ENCODE assay signal across 8 cellular contexts in the genomic region with DNA sequence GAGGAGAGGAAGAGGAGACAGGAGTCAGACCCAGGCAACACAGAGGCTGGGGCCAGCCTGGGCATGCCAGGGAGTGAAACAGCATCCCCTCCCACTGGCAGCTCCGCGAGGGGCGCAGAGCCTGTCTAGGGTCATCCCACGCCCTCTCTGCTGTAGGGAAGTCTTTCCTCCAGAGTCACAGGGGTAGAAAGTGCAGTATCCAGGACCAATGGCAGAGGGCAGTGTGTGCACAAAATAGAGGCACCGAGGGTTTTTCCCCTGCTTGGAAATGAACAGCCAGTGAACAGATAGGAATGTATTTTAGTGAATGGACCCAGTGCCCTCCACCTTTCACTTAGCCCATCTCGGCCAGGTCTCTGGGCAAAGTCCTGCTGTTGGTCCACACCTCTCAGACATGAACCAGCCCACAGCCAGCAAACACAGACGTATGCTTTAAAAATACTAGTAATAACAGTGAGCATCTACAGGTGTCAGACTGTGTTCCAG. TPM values are rescaled to one million over a fixed set of nuclear protein-coding genes. Genes with fewer than 3 reads are reported as not detected.
A peak's percentile ranks its signal among the peaks of the same experiment; 100 is the strongest.
DNase-seq lines count a peak whose midpoint lies in the region; ATAC-seq, FAIRE-seq and TF ChIP-seq lines count a peak whose summit lies in the region.

No MANE protein-coding gene starts in this region.

- H4K20me1 ChIP-seq in keratinocyte (ENCODE audit: control insufficient read depth, extremely low read depth, insufficient read depth, low read length): no peaks in the 10 kb centered on the region

- DNase-seq in activated gamma-delta T cell treated with Interleukin-2 at 50 U/mL for 16 hours: peak; percentile 59
- no peak for DNase-seq in activated gamma-delta T cell (lab: John Stamatoyannopoulos, UW)
- peak; percentile 78 for DNase-seq in NCI-H2107 treated with DMSO at 0.1 percent for 48 hours (lab: John Stamatoyannopoulos, UW; ENCODE audit: unreplicated experiment)
- peak in 40 of 61 donors; percentile 2 to 71 (median 24) for DNase-seq in caudate nucleus (lab: John Stamatoyannopoulos, UW)
- DNase-seq in keratinocyte (ENCODE audit: low read depth, low spot score): peak; percentile 76
- peak; percentile 32 to 59 for DNase-seq in stimulated activated CD4-positive, alpha-beta T cell treated with anti-CD3 and anti-CD28 coated beads, Interleukin-1b, Interleukin-23, amount 100 ng/mL, for 4 hours (ENCODE audit: low read depth in 2 of 2)
- no peak for DNase-seq in T1000 (lab: John Stamatoyannopoulos, UW)

- H3K4me3 ChIP-seq in keratinocyte (ENCODE audit: control insufficient read depth in 2 of 3, extremely low read depth in 1 of 3, insufficient read depth in 2 of 3, low read depth in 1 of 3, low read length in 3 of 3): no peak overlapping the region

- FAIRE-seq in keratinocyte (lab: Jason Lieb, UNC): peak; percentile 98

- H3K9me1 ChIP-seq in keratinocyte (ENCODE audit: control insufficient read depth, extremely low read depth, insufficient read depth, low read length): peaks cover 2% of the 10 kb centered on the region

- H3K27ac ChIP-seq in caudate nucleus (ENCODE audit: low read depth, low read length): no peak overlapping the region
- H3K27ac ChIP-seq in keratinocyte (ENCODE audit: control insufficient read depth, insufficient read depth, low read length): peak overlapping the region; percentile 90

- no peaks in the 10 kb centered on the region for H3K36me3 ChIP-seq in keratinocyte (ENCODE audit: control insufficient read depth in 2 of 2, extremely low read depth in 1 of 2, insufficient read depth in 2 of 2, low read length in 2 of 2)

- H3K9me3 ChIP-seq in keratinocyte (ENCODE audit: control insufficient read depth, low read depth, low read length): no peaks in the 10 kb centered on the region

- H3K4me1 ChIP-seq in keratinocyte (ENCODE audit: control insufficient read depth, extremely low read depth, insufficient read depth, low read length): peaks cover 53% of the 10 kb centered on the region

- no peaks in the 10 kb centered on the region for H3K79me2 ChIP-seq in keratinocyte (ENCODE audit: control insufficient read depth, insufficient read depth, low read length)

- no peak overlapping the region for H2AFZ ChIP-seq in keratinocyte (ENCODE audit: control insufficient read depth, low read length)

- H3K4me2 ChIP-seq in keratinocyte (ENCODE audit: control insufficient read depth, extremely low read depth, insufficient read depth, low read depth, low read length): peak overlapping the region; percentile 81

- ATAC-seq in activated CD4-positive, CD25-positive, alpha-beta regulatory T cell treated with anti-CD3 and anti-CD28 coated beads, Interleukin-2, amount 50 U/mL, for 24 hours: peak; percentile 56 to 57

- H3K9ac ChIP-seq in keratinocyte (ENCODE audit: control insufficient read depth, extremely low read depth, insufficient read depth, low read length): peak overlapping the region; percentile 48

- H3K27me3 ChIP-seq in keratinocyte (ENCODE audit: control insufficient read depth, extremely low read depth, insufficient read depth, low read length): no peaks in the 10 kb centered on the region

- peak; percentile 76 to 93 (median 80) for TF ChIP-seq CTCF in keratinocyte (optimal IDR thresholded peaks at IDR 0.05 in 1 of 3, IDR thresholded peaks at IDR 0.05 in 1 of 3, conservative IDR thresholded peaks at IDR 0.05 in 1 of 3; ENCODE audit: extremely low read depth in 1 of 3, insufficient read depth in 2 of 3, low read length in 3 of 3)

- dilution Hi-C loops in keratinocyte (cut with MboI; ENCODE audit: extremely low pct_ligation_motif_present, low sequenced_read_pairs): no loop called here

RNA-seq across cellular contexts. Expression of a gene that starts 9.4 kb away (rescaled TPM):
- 0.10 to 0.36 TPM (median 0.17 TPM) in 3 replicates for polyA plus RNA-seq in keratinocyte
- polyA plus RNA-seq in keratinocyte (2011; ENCODE audit: low read depth): not detected
- polyA plus RNA-seq in keratinocyte (2011; cell fraction: cytosol; rRNA removed): 0.07 and 0.12 TPM in 2 replicates
- 0.98 and 1.1 TPM in 2 replicates for polyA plus RNA-seq in keratinocyte (2011; cell fraction: nucleus; rRNA removed)
- 0.07 and 0.24 TPM in 2 replicates for polyA plus RNA-seq in keratinocyte (2012; ENCODE audit: low replicate concordance)
- 0.19 TPM in 1 of 3 replicates, not detected in the others for polyA minus RNA-seq in keratinocyte
- polyA minus RNA-seq in keratinocyte (2011; cell fraction: cytosol; rRNA and poly(A)+ RNA removed): not detected
- polyA minus RNA-seq in keratinocyte (2011; cell fraction: nucleus; rRNA and poly(A)+ RNA removed): 0.23 TPM in 1 of 2 replicates, not detected in the other

RNA-seq across cellular contexts. Expression of a gene that starts 18.2 kb away (rescaled TPM):
- not detected in 3 replicates for polyA plus RNA-seq in keratinocyte
- polyA plus RNA-seq in keratinocyte (2011; ENCODE audit: low read depth): not detected
- polyA plus RNA-seq in keratinocyte (2011; cell fraction: cytosol; rRNA removed): not detected in 2 replicates
- polyA plus RNA-seq in keratinocyte (2011; cell fraction: nucleus; rRNA removed): not detected in 2 replicates
- not detected in 2 replicates for polyA plus RNA-seq in keratinocyte (2012; ENCODE audit: low replicate concordance)
- polyA minus RNA-seq in keratinocyte: not detected in 3 replicates
- polyA minus RNA-seq in keratinocyte (2011; cell fraction: cytosol; rRNA and poly(A)+ RNA removed): not detected
- polyA minus RNA-seq in keratinocyte (2011; cell fraction: nucleus; rRNA and poly(A)+ RNA removed): not detected in 2 replicates

RNA-seq across cellular contexts. Expression of a gene that starts 30.1 kb away (rescaled TPM):
- polyA plus RNA-seq in keratinocyte: not detected in 3 replicates
- polyA plus RNA-seq in keratinocyte (2011; ENCODE audit: low read depth): not detected
- not detected in 2 replicates for polyA plus RNA-seq in keratinocyte (2011; cell fraction: cytosol; rRNA removed)
- polyA plus RNA-seq in keratinocyte (2011; cell fraction: nucleus; rRNA removed): not detected in 2 replicates
- polyA plus RNA-seq in keratinocyte (2012; ENCODE audit: low replicate concordance): not detected in 2 replicates
- not detected in 3 replicates for polyA minus RNA-seq in keratinocyte
- not detected for polyA minus RNA-seq in keratinocyte (2011; cell fraction: cytosol; rRNA and poly(A)+ RNA removed)
- not detected in 2 replicates for polyA minus RNA-seq in keratinocyte (2011; cell fraction: nucleus; rRNA and poly(A)+ RNA removed)

RNA-seq across cellular contexts. Expression of a gene that starts 35.3 kb away (rescaled TPM):
- 0.03 TPM in 1 of 3 replicates, not detected in the others for polyA plus RNA-seq in keratinocyte
- not detected for polyA plus RNA-seq in keratinocyte (2011; ENCODE audit: low read depth)
- not detected in 2 replicates for polyA plus RNA-seq in keratinocyte (2011; cell fraction: cytosol; rRNA removed)
- polyA plus RNA-seq in keratinocyte (2011; cell fraction: nucleus; rRNA removed): not detected in 2 replicates
- polyA plus RNA-seq in keratinocyte (2012; ENCODE audit: low replicate concordance): not detected in 2 replicates
- not detected in 3 replicates for polyA minus RNA-seq in keratinocyte
- polyA minus RNA-seq in keratinocyte (2011; cell fraction: cytosol; rRNA and poly(A)+ RNA removed): not detected
- not detected in 2 replicates for polyA minus RNA-seq in keratinocyte (2011; cell fraction: nucleus; rRNA and poly(A)+ RNA removed)

Comparison
In these comparisons a context has a peak if more than half of its experiments do, and no peak if none do; other contexts are left out.
1. DNase-seq: peak in activated gamma-delta T cell treated with Interleukin-2 at 50 U/mL for 16 hours (single experiment), NCI-H2107 treated with DMSO at 0.1 percent for 48 hours (single experiment), caudate nucleus (40 of 61), keratinocyte (single experiment) and stimulated activated CD4-positive, alpha-beta T cell treated with anti-CD3 and anti-CD28 coated beads, Interleukin-1b, Interleukin-23, amount 100 ng/mL, for 4 hours (2 of 2); none in activated gamma-delta T cell (single experiment) and T1000 (single experiment).